8 cellular contexts compared by ENCODE assay signal in genomic region chr17:48025040-48025903, GRCh38. TPM values are rescaled to one million over a fixed set of nuclear protein-coding genes. Genes with fewer than 3 reads are reported as not detected.
DNase-seq lines count a peak whose midpoint lies in the region; ATAC-seq, FAIRE-seq and TF ChIP-seq lines count a peak whose summit lies in the region.

No MANE protein-coding gene starts in this region.

- H3K9me3 ChIP-seq in IMR-90 (ENCODE audit: control insufficient read depth, insufficient read depth, low read length) = no peaks in the 10 kb centered on the region
- H3K9me3 ChIP-seq in OCI-LY3 (ENCODE audit: insufficient read depth, low read length) = no peaks in the 10 kb centered on the region
- H3K9me3 ChIP-seq in endothelial cell of umbilical vein (replicated peaks; ENCODE audit: control insufficient read depth, insufficient read depth, low read length) = no peaks in the 10 kb centered on the region

- intact Hi-C loops in IMR-90 (cut with micrococcal nuclease) (loop anchor here (1.0 to 10.0 kb wide), 5 partner anchors 23 to 310 kb away; partner anchors contain the start of genes CBX1 and NFE2L1), endothelial cell of umbilical vein (cut with micrococcal nuclease) (loop anchor here (1.0 to 10.0 kb wide), 9 partner anchors 23 to 593 kb away; partner anchors contain the start of genes CBX1 and NFE2L1)

- TF ChIP-seq CTCF in D721Med (IDR thresholded peaks at IDR 0.05; ENCODE audit: insufficient read depth, missing control alignments) (peak; percentile 83), IMR-90 (conservative IDR thresholded peaks at IDR 0.05; ENCODE audit: low read depth, low read length) (peak; percentile 93), OCI-LY3 (IDR thresholded peaks at IDR 0.05; ENCODE audit: low read depth, low read length) (peak; percentile 76), endothelial cell of umbilical vein (IDR thresholded peaks at IDR 0.05; ENCODE audit: extremely low read depth in 1 of 2, insufficient read depth in 1 of 2, low read depth in 1 of 2, low read length in 2 of 2) (peak; percentile 73 to 90)

- H3K27me3 ChIP-seq in IMR-90 (ENCODE audit: control insufficient read depth, insufficient read depth, low read length) (no peaks in the 10 kb centered on the region), OCI-LY3 (ENCODE audit: low read depth, low read length) (peaks cover 3% of the 10 kb centered on the region; the same call in 1 of the 2 replicates), endothelial cell of umbilical vein (ENCODE audit: control insufficient read depth in 2 of 2, insufficient read depth in 2 of 2, low read length in 2 of 2) (no peaks in the 10 kb centered on the region)

- no peak overlapping the region for H3K18ac ChIP-seq in IMR-90 (ENCODE audit: low read depth, low read length)

- H3K56ac ChIP-seq in IMR-90 (ENCODE audit: extremely low read depth, insufficient read depth, low read length) = no peak overlapping the region

- H4K91ac ChIP-seq in IMR-90 (ENCODE audit: insufficient read depth, low read depth, low read length) = no peak overlapping the region

- ATAC-seq in GM21529 (IDR thresholded peaks at IDR 0.05; ENCODE audit: unreplicated experiment) (peak; percentile 86), IMR-90 (ENCODE audit: low read depth) (peak; percentile 92)

- H2BK15ac ChIP-seq in IMR-90 (ENCODE audit: low read depth, low read length) = no peak overlapping the region

- peak; percentile 85 for DNase-seq in D721Med (ENCODE audit: insufficient read length, low spot score)
- peak; percentile 96 for DNase-seq in IMR-90
- peak; percentile 98 for DNase-seq in activated T-cell treated with anti-CD3 and anti-CD28 coated beads for 1 hour (ENCODE audit: low read depth)
- DNase-seq in endothelial cell of umbilical vein (ENCODE audit: low read depth, low spot score) = peak; percentile 97
- peak; percentile 93 for DNase-seq in middle frontal gyrus (ENCODE audit: extremely low spot score, low spot score)
- peak; percentile 94 to 96 for DNase-seq in stimulated activated CD8-positive, alpha-beta memory T cell treated with anti-CD3 and anti-CD28 coated beads, Interleukin-15, amount 100 ng/mL, for 48 hours (ENCODE audit: low read depth in 2 of 2)

- peak overlapping the region; percentile 21 for H3K4ac ChIP-seq in IMR-90 (ENCODE audit: low read depth, low read length)

- no peaks in the 10 kb centered on the region for H3K9me1 ChIP-seq in IMR-90 (ENCODE audit: insufficient read depth, low read length)
- no peaks in the 10 kb centered on the region for H3K9me1 ChIP-seq in endothelial cell of umbilical vein (replicated peaks; ENCODE audit: control insufficient read depth, extremely low read depth, insufficient read depth, low read length)

- no peak for TF ChIP-seq POLR2A in IMR-90 (IDR thresholded peaks at IDR 0.05; ENCODE audit: low read depth, low read length)
- TF ChIP-seq POLR2A in endothelial cell of umbilical vein (IDR thresholded peaks at IDR 0.05; ENCODE audit: low read depth, low read length) = no peak

- dilution Hi-C loops in IMR-90 (cut with HindIII; ENCODE audit: low sequenced_read_pairs, unreplicated experiment) (no loop called here), endothelial cell of umbilical vein (cut with MboI; ENCODE audit: extremely low pct_ligation_motif_present, low sequenced_read_pairs) (no loop called here)

- CTCF ChIA-PET in IMR-90 (lab: Yijun Ruan, JAX) = interaction anchor here (0.5 to 3.4 kb wide), 14 partner anchors 11 to 598 kb away, joined by 3 to 18 read pairs (median 4); partner anchors contain the start of gene NFE2L1
- CTCF ChIA-PET in endothelial cell of umbilical vein (lab: Charles Lee) = interaction anchor here (0.5 to 7.3 kb wide), 32 partner anchors 10 to 927 kb away, joined by 3 to 210 read pairs (median 5); partner anchors contain the start of genes CDK5RAP3, HOXB6, NFE2L1 and SNX11

- H2AK5ac ChIP-seq in IMR-90 (ENCODE audit: low read depth, low read length) = peak overlapping the region; percentile 0; the same call in 1 of the 2 replicates

- H4K8ac ChIP-seq in IMR-90 (ENCODE audit: low read depth in 2 of 2, low read length in 2 of 2) = peak overlapping the region in 1 of 2 experiments; percentile 38; a peak in 2 of 4 replicates

- POLR2A ChIA-PET in IMR-90 (lab: Charles Lee; ENCODE audit: unreplicated experiment) (interaction anchor here (0.6 kb wide), 1 partner anchor 117 kb away, joined by 3 read pairs; no protein-coding TSS in a partner anchor), endothelial cell of umbilical vein (lab: Charles Lee) (interaction anchor here (0.6 to 1.0 kb wide), 3 partner anchors 15 to 71 kb away, joined by 3 to 5 read pairs (median 5); partner anchors contain the start of gene NFE2L1)

- no peak overlapping the region for H2BK120ac ChIP-seq in IMR-90 (ENCODE audit: low read depth, low read length)

- H3K4me2 ChIP-seq in IMR-90 (ENCODE audit: low read depth, low read length) (peak overlapping the region; percentile 92), OCI-LY3 (ENCODE audit: low read length) (peak overlapping the region; percentile 100), endothelial cell of umbilical vein (ENCODE audit: insufficient read depth, low read length) (peak overlapping the region; percentile 86)

- peaks cover 0 to 7% of the 10 kb centered on the region in 2 experiments; a peak in 1 of 4 replicates for H3K79me1 ChIP-seq in IMR-90 (ENCODE audit: low read depth in 1 of 2, low read length in 2 of 2)

- no peaks in the 10 kb centered on the region for H3K79me2 ChIP-seq in OCI-LY3 (ENCODE audit: low read length)
- H3K79me2 ChIP-seq in endothelial cell of umbilical vein (ENCODE audit: control insufficient read depth, insufficient read depth, low read length) = no peaks in the 10 kb centered on the region

- no TSS peak for BruUV-seq in IMR-90 (replicated peaks; lab: Mats Ljungman, UMichigan)
- no TSS peak for BruUV-seq in endothelial cell of umbilical vein (replicated peaks; lab: Mats Ljungman, UMichigan)

- 2% methylated on average over 40 of the region's 56 CpGs; no CpG with 5 or more reads in 1 of the 2 experiments for WGBS in IMR-90 (ENCODE audit: extremely low coverage in 2 of 2, insufficient read length in 1 of 2), 2 experiments

- H4K5ac ChIP-seq in IMR-90 (ENCODE audit: low read depth, low read length) = no peak overlapping the region

- H2BK5ac ChIP-seq in IMR-90 (ENCODE audit: low read depth, low read length, poor library complexity, severe bottlenecking) = peak overlapping the region; percentile 2

- in situ Hi-C loops in IMR-90 (cut with MboI; ENCODE audit: low sequenced_read_pairs) = loop anchor here (5.0 to 10.0 kb wide), 2 partner anchors 102 to 570 kb away; partner anchors contain the start of genes HOXB3 and HOXB5

- no peak for FAIRE-seq in D721Med (lab: Jason Lieb, UNC)
- FAIRE-seq in endothelial cell of umbilical vein (lab: Jason Lieb, UNC) = peak; percentile 96

- H3K4me1 ChIP-seq in IMR-90 (ENCODE audit: control insufficient read depth, insufficient read depth, low read length) (peaks cover 18% of the 10 kb centered on the region), OCI-LY3 (ENCODE audit: low read length) (peaks cover 20% of the 10 kb centered on the region), endothelial cell of umbilical vein (ENCODE audit: control insufficient read depth, extremely low read depth, insufficient read depth, low read length) (peaks cover 26% of the 10 kb centered on the region)

- H3K36me3 ChIP-seq in IMR-90 (ENCODE audit: control insufficient read depth, insufficient read depth, low read length) = no peaks in the 10 kb centered on the region
- H3K36me3 ChIP-seq in OCI-LY3 (replicated peaks; ENCODE audit: low read depth, low read length) = no peaks in the 10 kb centered on the region
- no peaks in the 10 kb centered on the region for H3K36me3 ChIP-seq in endothelial cell of umbilical vein (ENCODE audit: control insufficient read depth in 2 of 2, extremely low read depth in 1 of 2, insufficient read depth in 2 of 2, low read length in 2 of 2)

- H3K14ac ChIP-seq in IMR-90 (replicated peaks; ENCODE audit: low read depth, low read length) = peak overlapping the region; percentile 70

- peak; percentile 90 for TF ChIP-seq RAD21 in IMR-90 (IDR thresholded peaks at IDR 0.05; ENCODE audit: low read length)

- peak overlapping the region; percentile 14; the same call in 1 of the 2 replicates for H3K27ac ChIP-seq in IMR-90 (ENCODE audit: insufficient read depth, low read length)
- no peak overlapping the region for H3K27ac ChIP-seq in OCI-LY3 (ENCODE audit: low read length)
- no peak overlapping the region for H3K27ac ChIP-seq in endothelial cell of umbilical vein (ENCODE audit: insufficient read depth, low read depth, low read length)

- H2AFZ ChIP-seq in IMR-90 (replicated peaks; ENCODE audit: low read length, poor library complexity) (peak overlapping the region; percentile 91), OCI-LY3 (ENCODE audit: low read depth, low read length) (peak overlapping the region; percentile 85), endothelial cell of umbilical vein (ENCODE audit: low read depth, low read length) (peak overlapping the region; percentile 72)

- peak overlapping the region; percentile 41 for H3K9ac ChIP-seq in IMR-90 (ENCODE audit: low read depth, low read length)
- peak overlapping the region; percentile 56 for H3K9ac ChIP-seq in OCI-LY3 (ENCODE audit: low read length)
- no peak overlapping the region for H3K9ac ChIP-seq in endothelial cell of umbilical vein (replicated peaks; ENCODE audit: extremely low read depth, insufficient read depth, low read length)

- H4K20me1 ChIP-seq in IMR-90 (ENCODE audit: insufficient read depth, low read length) (peaks cover 3% of the 10 kb centered on the region; the same call in 1 of the 2 replicates), OCI-LY3 (ENCODE audit: insufficient read depth, low read length) (no peaks in the 10 kb centered on the region), endothelial cell of umbilical vein (replicated peaks; ENCODE audit: control insufficient read depth, extremely low read depth, insufficient read depth, low read length) (no peaks in the 10 kb centered on the region)

- H2BK20ac ChIP-seq in IMR-90 (ENCODE audit: low read depth, low read length) = no peak overlapping the region

- peak overlapping the region; percentile 81 for H3K23ac ChIP-seq in IMR-90 (ENCODE audit: low read depth, low read length)

- H2AK9ac ChIP-seq in IMR-90 (replicated peaks; ENCODE audit: low read depth, low read length, poor library complexity) = peak overlapping the region; percentile 50

- H3K4me3 ChIP-seq in IMR-90 (ENCODE audit: insufficient read depth, low read depth, low read length) (peak overlapping the region; percentile 43), OCI-LY3 (ENCODE audit: low read length) (peak overlapping the region; percentile 83), endothelial cell of umbilical vein (replicated peaks in 1 of 3; ENCODE audit: insufficient read depth in 1 of 3, low read depth in 1 of 3, low read length in 3 of 3) (peak overlapping the region; percentile 5 to 55 (median 39))

RNA-seq across cellular contexts. Expression of gene COPZ2, which starts 12.3 kb away (rescaled TPM):
- 41.0 and 60.5 TPM in 2 replicates for total RNA-seq in IMR-90 (2012; rRNA removed)
- polyA plus RNA-seq in IMR-90 (2012; rRNA removed) = 86.1 and 89.4 TPM in 2 replicates
- 49.6 and 126 TPM in 2 replicates for polyA plus RNA-seq in IMR-90 (2012; cell fraction: cytosol; rRNA removed)
- 26.4 and 100 TPM in 2 replicates for polyA plus RNA-seq in IMR-90 (2012; cell fraction: nucleus; rRNA removed; ENCODE audit: low replicate concordance)
- total RNA-seq in endothelial cell of umbilical vein = 12.5 and 16.3 TPM in 2 replicates
- 13.4 and 28.1 TPM in 2 replicates for polyA plus RNA-seq in endothelial cell of umbilical vein
- 14.9 and 16.6 TPM in 2 replicates for polyA plus RNA-seq in endothelial cell of umbilical vein (2011; cell fraction: cytosol; rRNA removed)
- polyA plus RNA-seq in endothelial cell of umbilical vein (2011; cell fraction: nucleus; rRNA removed) = 11.5 and 11.9 TPM in 2 replicates
- 31.6 and 51.5 TPM in 2 replicates for polyA plus RNA-seq in endothelial cell of umbilical vein (2012)
- 15.0 and 17.1 TPM in 2 replicates for polyA minus RNA-seq in endothelial cell of umbilical vein
- not detected for polyA minus RNA-seq in endothelial cell of umbilical vein (2011; cell fraction: cytosol; rRNA and poly(A)+ RNA removed)
- 3.7 and 3.8 TPM in 2 replicates for polyA minus RNA-seq in endothelial cell of umbilical vein (2011; cell fraction: nucleus; rRNA and poly(A)+ RNA removed)

RNA-seq across cellular contexts. Expression of gene NFE2L1, which starts 22.9 kb away (rescaled TPM):
- 35.6 and 42.8 TPM in 2 replicates for total RNA-seq in IMR-90 (2012; rRNA removed)
- 122 and 125 TPM in 2 replicates for polyA plus RNA-seq in IMR-90 (2012; rRNA removed)
- 97.7 and 130 TPM in 2 replicates for polyA plus RNA-seq in IMR-90 (2012; cell fraction: cytosol; rRNA removed)
- 91.5 and 108 TPM in 2 replicates for polyA plus RNA-seq in IMR-90 (2012; cell fraction: nucleus; rRNA removed; ENCODE audit: low replicate concordance)
- 204 and 236 TPM in 2 replicates for total RNA-seq in endothelial cell of umbilical vein
- polyA plus RNA-seq in endothelial cell of umbilical vein = 187 and 196 TPM in 2 replicates
- polyA plus RNA-seq in endothelial cell of umbilical vein (2011; cell fraction: cytosol; rRNA removed) = 182 and 183 TPM in 2 replicates
- 152 and 190 TPM in 2 replicates for polyA plus RNA-seq in endothelial cell of umbilical vein (2011; cell fraction: nucleus; rRNA removed)
- 251 and 271 TPM in 2 replicates for polyA plus RNA-seq in endothelial cell of umbilical vein (2012)
- 201 and 268 TPM in 2 replicates for polyA minus RNA-seq in endothelial cell of umbilical vein
- 33.9 TPM for polyA minus RNA-seq in endothelial cell of umbilical vein (2011; cell fraction: cytosol; rRNA and poly(A)+ RNA removed)
- 66.4 and 84.9 TPM in 2 replicates for polyA minus RNA-seq in endothelial cell of umbilical vein (2011; cell fraction: nucleus; rRNA and poly(A)+ RNA removed)

RNA-seq across cellular contexts. Expression of gene CDK5RAP3, which starts 54.4 kb away (rescaled TPM):
- total RNA-seq in IMR-90 (2012; rRNA removed) = 56.7 and 75.3 TPM in 2 replicates
- 138 and 153 TPM in 2 replicates for polyA plus RNA-seq in IMR-90 (2012; rRNA removed)
- polyA plus RNA-seq in IMR-90 (2012; cell fraction: cytosol; rRNA removed) = 46.3 and 96.7 TPM in 2 replicates
- polyA plus RNA-seq in IMR-90 (2012; cell fraction: nucleus; rRNA removed; ENCODE audit: low replicate concordance) = 1,289 and 1,731 TPM in 2 replicates
- total RNA-seq in endothelial cell of umbilical vein = 109 and 122 TPM in 2 replicates
- polyA plus RNA-seq in endothelial cell of umbilical vein = 128 and 139 TPM in 2 replicates
- 74.8 and 79.0 TPM in 2 replicates for polyA plus RNA-seq in endothelial cell of umbilical vein (2011; cell fraction: cytosol; rRNA removed)
- 1,121 and 1,379 TPM in 2 replicates for polyA plus RNA-seq in endothelial cell of umbilical vein (2011; cell fraction: nucleus; rRNA removed)
- polyA plus RNA-seq in endothelial cell of umbilical vein (2012) = 88.3 and 108 TPM in 2 replicates
- polyA minus RNA-seq in endothelial cell of umbilical vein = 156 and 174 TPM in 2 replicates
- 29.1 TPM for polyA minus RNA-seq in endothelial cell of umbilical vein (2011; cell fraction: cytosol; rRNA and poly(A)+ RNA removed)
- 114 and 116 TPM in 2 replicates for polyA minus RNA-seq in endothelial cell of umbilical vein (2011; cell fraction: nucleus; rRNA and poly(A)+ RNA removed)
